ENCODE assay signal across 2 cellular contexts in genomic region chr19:41278478-41278877, GRCh38.
TF ChIP-seq lines count a peak whose summit lies in the region.

No MANE protein-coding gene starts in this region.

TF ChIP-seq in HepG2, 621 proteins besides CTCF, POLR2A, EP300 and RAD21:
- no peak for TF ChIP-seq CENPX (CRISPR knock-in tag; IDR thresholded peaks at IDR 0.05)
- peak; percentile 76 for TF ChIP-seq ZNF121 (CRISPR knock-in tag; IDR thresholded peaks at IDR 0.05)
- no peak for TF ChIP-seq ZNF563 (CRISPR knock-in tag; IDR thresholded peaks at IDR 0.05)
- TF ChIP-seq ZNF569 (CRISPR knock-in tag; IDR thresholded peaks at IDR 0.05; ENCODE audit: borderline replicate concordance): no peak
- TF ChIP-seq PBX2 (CRISPR knock-in tag; IDR thresholded peaks at IDR 0.05): no peak
TF ChIP-seq in HepG2: peak in this region for 1.

TF ChIP-seq in K562, 482 proteins besides CTCF, POLR2A, EP300 and RAD21:
- no peak for TF ChIP-seq NR0B1 (IDR thresholded peaks at IDR 0.05; ENCODE audit: partially characterized antibody)
- 0 out of 2 replicates have a peak, but pooled peaks have one; percentile 2 for TF ChIP-seq ATF3 (IDR thresholded peaks at IDR 0.05)
- TF ChIP-seq ATF3 (CRISPR knock-in tag; conservative IDR thresholded peaks at IDR 0.05): no peak
- TF ChIP-seq ZNF121 (CRISPR knock-in tag; conservative IDR thresholded peaks at IDR 0.05): peak; percentile 92
- peak; percentile 58 for TF ChIP-seq RBM25 (IDR thresholded peaks at IDR 0.05; ENCODE audit: low read depth, low read length, severe bottlenecking)
